In genomic region chr7:80135306-80136104, GRCh38 we compare ENCODE assay signal across 8 cellular contexts. TPM values are rescaled to one million over a fixed set of nuclear protein-coding genes. Genes with fewer than 3 reads are reported as not detected.
A peak's percentile ranks its signal among the peaks of the same experiment; 100 is the strongest.
DNase-seq lines count a peak whose midpoint lies in the region; ATAC-seq and TF ChIP-seq lines count a peak whose summit lies in the region.

No MANE protein-coding gene starts in this region.

- H3K4me1 ChIP-seq in effector memory CD4-positive, alpha-beta T cell (ENCODE audit: control insufficient read depth, insufficient read depth, low read length, poor library complexity, severe bottlenecking): peaks cover 7% of the 10 kb centered on the region
- H3K4me1 ChIP-seq in lower lobe of right lung: peaks cover 30% of the 10 kb centered on the region

- peaks cover 0 to 2% of the 10 kb centered on the region in 2 donors for H3K36me3 Mint-ChIP-seq in stimulated activated naive B cell treated with anti-CD40 and anti-IgM and Interleukin-4, amounts not matched to agents 10 μg/mL and 1 μg/mL and 100 μg/mL, for 72 hours

- peaks cover 16 to 40% of the 10 kb centered on the region in 2 donors for H3K4me1 Mint-ChIP-seq in stimulated activated naive B cell treated with anti-CD40 and anti-IgM and Interleukin-4, amounts not matched to agents 10 μg/mL and 1 μg/mL and 100 μg/mL, for 72 hours

- TF ChIP-seq CTCF in lower lobe of right lung (IDR thresholded peaks at IDR 0.05): no peak

- H3K9me3 Mint-ChIP-seq in stimulated activated naive B cell treated with anti-CD40 and anti-IgM and Interleukin-4, amounts not matched to agents 10 μg/mL and 1 μg/mL and 100 μg/mL, for 72 hours: peaks cover 0 to 2% of the 10 kb centered on the region in 2 donors

- H3K27me3 Mint-ChIP-seq in stimulated activated naive B cell treated with anti-CD40 and anti-IgM and Interleukin-4, amounts not matched to agents 10 μg/mL and 1 μg/mL and 100 μg/mL, for 72 hours: peaks cover 28 to 33% of the 10 kb centered on the region in 2 donors

- H3K4me3 Mint-ChIP-seq in stimulated activated naive B cell treated with anti-CD40 and anti-IgM and Interleukin-4, amounts not matched to agents 10 μg/mL and 1 μg/mL and 100 μg/mL, for 72 hours: peak overlapping the region; percentile 81 to 86

- H3K36me3 ChIP-seq in effector memory CD4-positive, alpha-beta T cell (ENCODE audit: control insufficient read depth, insufficient read depth, low read length): no peaks in the 10 kb centered on the region
- no peaks in the 10 kb centered on the region for H3K36me3 ChIP-seq in lower lobe of right lung

- ATAC-seq in HG03175 (IDR thresholded peaks at IDR 0.05; ENCODE audit: unreplicated experiment) (peak; percentile 29), lower lobe of right lung (peak; percentile 63 to 70), HG03565 (IDR thresholded peaks at IDR 0.05; ENCODE audit: unreplicated experiment) (no peak)
- peak; percentile 34 to 36 for ATAC-seq in stimulated activated naive B cell treated with anti-CD40 and anti-IgM and Interleukin-4, amounts not matched to agents 10 μg/mL and 1 μg/mL and 100 μg/mL, for 72 hours (replicated peaks)

- peak overlapping the region; percentile 28 for H3K27ac Mint-ChIP-seq in stimulated activated naive B cell treated with anti-CD40 and anti-IgM and Interleukin-4, amounts not matched to agents 10 μg/mL and 1 μg/mL and 100 μg/mL, for 72 hours

- DNase-seq in NCI-H1436 (lab: John Stamatoyannopoulos, UW) (peak; percentile 52), NCI-H1436 treated with DMSO at 0.1 percent for 48 hours (lab: John Stamatoyannopoulos, UW) (no peak), SW480 (ENCODE audit: low spot score) (peak; percentile 52), lower lobe of right lung (no peak)
- DNase-seq in effector memory CD4-positive, alpha-beta T cell: no peak
- DNase-seq in stimulated activated naive B cell treated with anti-CD40 and anti-IgM and Interleukin-4, amounts not matched to agents 10 μg/mL and 1 μg/mL and 100 μg/mL, for 72 hours: no peak

- H3K27me3 ChIP-seq in effector memory CD4-positive, alpha-beta T cell (replicated peaks; ENCODE audit: control insufficient read depth, insufficient read depth, low read length, poor library complexity, severe bottlenecking): no peaks in the 10 kb centered on the region
- no peaks in the 10 kb centered on the region for H3K27me3 ChIP-seq in lower lobe of right lung (ENCODE audit: low read depth)

- intact Hi-C loops in lower lobe of right lung (cut with DNase I): no loop called here

- H3K4me3 ChIP-seq in effector memory CD4-positive, alpha-beta T cell (ENCODE audit: insufficient read depth, low read depth, low read length, poor library complexity, severe bottlenecking): peak overlapping the region; percentile 32
- peak overlapping the region; percentile 95 for H3K4me3 ChIP-seq in lower lobe of right lung

- no peaks in the 10 kb centered on the region for H3K9me3 ChIP-seq in effector memory CD4-positive, alpha-beta T cell (ENCODE audit: control insufficient read depth, low read length)
- no peaks in the 10 kb centered on the region for H3K9me3 ChIP-seq in lower lobe of right lung

- H3K27ac ChIP-seq in effector memory CD4-positive, alpha-beta T cell (ENCODE audit: insufficient read depth, low read length, poor library complexity, severe bottlenecking): no peak overlapping the region
- peak overlapping the region; percentile 87 for H3K27ac ChIP-seq in lower lobe of right lung

RNA-seq across cellular contexts. Expression of gene GNAI1, which starts 0.9 kb away (rescaled TPM):
- 32.1 TPM for total RNA-seq in lower lobe of right lung

Comparison
In these comparisons a context has a peak if more than half of its experiments do, and no peak if none do; other contexts are left out.
1. DNase-seq: peak in NCI-H1436 (single experiment) and SW480 (single experiment); none in NCI-H1436 treated with DMSO at 0.1 percent for 48 hours (single experiment), effector memory CD4-positive, alpha-beta T cell (0 of 3), lower lobe of right lung (single experiment) and stimulated activated naive B cell treated with anti-CD40 and anti-IgM and Interleukin-4, amounts not matched to agents 10 μg/mL and 1 μg/mL and 100 μg/mL, for 72 hours (single experiment).